In the genomic region with DNA sequence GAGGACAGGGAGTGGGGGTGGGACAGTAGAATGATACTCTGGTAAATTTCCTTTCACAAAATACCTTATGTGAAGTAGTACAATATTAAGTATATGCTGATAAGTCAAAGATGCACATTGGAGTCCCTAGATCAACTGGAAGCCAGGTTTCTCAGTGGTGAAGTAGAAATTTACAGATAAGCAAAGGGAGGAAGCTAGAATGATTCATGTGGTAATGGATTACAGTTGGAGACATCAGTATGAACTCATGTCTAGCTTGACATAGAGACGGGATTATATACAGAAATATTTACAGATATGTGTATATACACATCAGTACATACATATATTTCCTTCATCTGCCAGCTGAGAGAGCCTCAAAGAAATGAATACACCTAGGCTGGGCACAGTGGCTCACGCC, we compare ENCODE assay signal across 14 cellular contexts.
"Had no signal": no experiment of that assay in that cellular context is flagged by ENCODE, and none has a peak within 500 bp of the region (broad histone marks: within the 10 kb centered on the region; RNA-seq: fewer than 3 reads in every experiment).

No MANE protein-coding gene starts in this region.

- H3K36me3 ChIP-seq: neutrophil, right atrium auricular region, sigmoid colon had no signal

- H3K9me3 Mint-ChIP-seq: dendritic cell treated with granulocyte-macrophage colony-stimulating factor and Interleukin-4, amounts not matched to agents 40 ng/mL and 50 ng/mL, for 4 days; effector memory CD8-positive, alpha-beta T cell; naive thymus-derived CD4-positive, alpha-beta T cell; nephron progenitor cell had no signal

- H3K36me3 Mint-ChIP-seq: naive thymus-derived CD4-positive, alpha-beta T cell had no signal

- H3K27me3 Mint-ChIP-seq: dendritic cell treated with granulocyte-macrophage colony-stimulating factor and Interleukin-4, amounts not matched to agents 40 ng/mL and 50 ng/mL, for 4 days; effector memory CD8-positive, alpha-beta T cell; naive thymus-derived CD4-positive, alpha-beta T cell had no signal

- H3K27ac ChIP-seq: hepatocyte, neutrophil, right atrium auricular region, sigmoid colon, skin epidermis had no signal

- H3K4me3 ChIP-seq: hepatocyte, right atrium auricular region, sigmoid colon, skin epidermis had no signal

- H3K79me2 ChIP-seq: hepatocyte had no signal

- H3K4me3 Mint-ChIP-seq: dendritic cell treated with granulocyte-macrophage colony-stimulating factor and Interleukin-4, amounts not matched to agents 40 ng/mL and 50 ng/mL, for 4 days; effector memory CD8-positive, alpha-beta T cell; naive thymus-derived CD4-positive, alpha-beta T cell; nephron progenitor cell had no signal

- H3K9me3 ChIP-seq: neutrophil, right atrium auricular region, sigmoid colon had no signal

- H3K27ac Mint-ChIP-seq: dendritic cell treated with granulocyte-macrophage colony-stimulating factor and Interleukin-4, amounts not matched to agents 40 ng/mL and 50 ng/mL, for 4 days; nephron progenitor cell had no signal

- H2AFZ ChIP-seq: hepatocyte had no signal

- DNase-seq: effector memory CD8-positive, alpha-beta T cell; foreskin melanocyte; mammary epithelial cell; naive thymus-derived CD4-positive, alpha-beta T cell; nephron progenitor cell; sigmoid colon; stimulated activated CD4-positive, alpha-beta T cell treated with anti-CD3 and anti-CD28 coated beads, Interleukin-12 subunit alpha, Interleukin-12 subunit beta, amount 100 ng/mL, for 4 hours; stimulated activated naive CD4-positive, alpha-beta T cell treated with Interleukin-2 at 50 U/mL for 16 hours; trophoblast cell had no signal

- H3K27me3 ChIP-seq: hepatocyte, neutrophil, right atrium auricular region, sigmoid colon had no signal

- H3K4me2 ChIP-seq: hepatocyte had no signal

- H3K4me1 ChIP-seq: sigmoid colon had no signal
